ENCODE assay signal across 1 cellular context in genomic region chr14:104341532-104342434, GRCh38.
A peak's percentile ranks its signal among the peaks of the same experiment; 100 is the strongest.
TF ChIP-seq lines count a peak whose summit lies in the region.

No MANE protein-coding gene starts in this region.

TF ChIP-seq in H1, 55 proteins besides CTCF, POLR2A, EP300 and RAD21 (continued from another document):
- TF ChIP-seq CHD7 (IDR thresholded peaks at IDR 0.05; ENCODE audit: insufficient replicate concordance, low read length) (no peak), SIN3A (conservative IDR thresholded peaks at IDR 0.05 in 1 of 2, IDR thresholded peaks at IDR 0.05 in 1 of 2; ENCODE audit: low read depth in 1 of 2, low read length in 2 of 2) (peak; percentile 23 to 54; a peak in 1 of 4 replicates), JUND (IDR thresholded peaks at IDR 0.05; ENCODE audit: low read length) (0 out of 2 replicates have a peak, but pooled peaks have one; percentile 18), USF2 (IDR thresholded peaks at IDR 0.05; ENCODE audit: low read length) (0 out of 2 replicates have a peak, but pooled peaks have one; percentile 24), EZH2 (IDR thresholded peaks at IDR 0.05; ENCODE audit: low read depth, low read length, severe bottlenecking) (no peak), TCF12 (IDR thresholded peaks at IDR 0.05; ENCODE audit: low read depth, low read length) (peak; percentile 72; the same call in 1 of the 2 replicates), SIX5 (IDR thresholded peaks at IDR 0.05; ENCODE audit: low read depth, low read length) (no peak), BRCA1 (IDR thresholded peaks at IDR 0.05; ENCODE audit: low read depth, low read length) (no peak), SP2 (IDR thresholded peaks at IDR 0.05; ENCODE audit: low read length) (peak; percentile 34; the same call in 1 of the 2 replicates), SAP30 (IDR thresholded peaks at IDR 0.05; ENCODE audit: insufficient read depth, insufficient replicate concordance, low read length) (no peak), MAFK (IDR thresholded peaks at IDR 0.05; ENCODE audit: low read depth, low read length) (no peak), TEAD4 (IDR thresholded peaks at IDR 0.05; ENCODE audit: low read depth, low read length) (peak; percentile 54), CBX5 (IDR thresholded peaks at IDR 0.05; ENCODE audit: low read depth, low read length) (no peak), HDAC6 (IDR thresholded peaks at IDR 0.05; ENCODE audit: low read depth, low read length) (no peak), POLR2AphosphoS5 (IDR thresholded peaks at IDR 0.05; ENCODE audit: low read depth, low read length) (no peak), YY1 (IDR thresholded peaks at IDR 0.05; ENCODE audit: low read depth, low read length) (peak; percentile 54; the same call in 1 of the 2 replicates), MAX (IDR thresholded peaks at IDR 0.05) (no peak), ATF3 (IDR thresholded peaks at IDR 0.05; ENCODE audit: insufficient read depth, low read depth, low read length) (no peak), JUN (IDR thresholded peaks at IDR 0.05; ENCODE audit: low read depth, low read length) (no peak)
